23 cellular contexts compared by ENCODE assay signal in the genomic region with DNA sequence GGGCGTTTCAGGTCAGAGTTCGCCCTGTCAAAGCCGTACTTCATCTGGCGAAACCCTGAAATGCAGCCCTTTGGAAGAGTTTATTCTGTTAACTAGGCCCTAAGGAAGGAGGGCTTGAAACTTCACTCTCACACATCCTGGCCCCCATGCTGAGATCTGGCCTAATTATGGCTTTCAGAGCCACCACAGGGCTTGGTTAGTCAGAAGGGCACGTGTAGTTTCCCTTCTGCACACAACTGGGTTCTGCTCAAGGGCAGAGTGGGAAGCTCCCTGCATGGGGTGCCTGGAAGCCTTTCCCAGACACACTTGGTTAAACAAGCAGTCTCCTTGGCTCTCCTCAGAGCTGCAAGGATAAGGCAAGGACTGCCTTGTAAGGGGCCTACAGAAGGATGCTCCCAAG.
DNase-seq lines count a peak whose midpoint lies in the region; ATAC-seq and TF ChIP-seq lines count a peak whose summit lies in the region.
"Had no signal": no experiment of that assay in that cellular context is flagged by ENCODE, and none has a peak within 500 bp of the region (broad histone marks: within the 10 kb centered on the region; RNA-seq: fewer than 3 reads in every experiment).

No MANE protein-coding gene starts in this region.

- H2AK5ac ChIP-seq in mesendoderm (ENCODE audit: low read length) = no peak overlapping the region

- H2BK120ac ChIP-seq in mesendoderm (ENCODE audit: low read depth, low read length) = no peak overlapping the region

- DNase-seq in G401 (ENCODE audit: low spot score) = peak; percentile 1
- DNase-seq in NCI-H2107 treated with DMSO at 0.1 percent for 48 hours (lab: John Stamatoyannopoulos, UW; ENCODE audit: unreplicated experiment) = peak; percentile 25
- peak; percentile 1 for DNase-seq in cerebellar cortex (ENCODE audit: low spot score)
- peak; percentile 79 for DNase-seq in mesendoderm
- DNase-seq in tibial artery = no peak
- no peak for DNase-seq in DMS79 (lab: John Stamatoyannopoulos, UW)
- DNase-seq: activated CD4-positive, alpha-beta T cell treated with anti-CD3 and anti-CD28 coated beads, Interleukin-2, amount 10 ng/mL, durations not matched to agents 24 days and 14 days; H7; MV-4-11; natural killer cell; NCI-H1436; NCI-H2081 treated with DMSO at 0.1 percent for 48 hours; NCI-H446; occipital lobe; psoas muscle; T-cell had no signal

- no peaks in the 10 kb centered on the region for H3K79me2 ChIP-seq in mesendoderm (ENCODE audit: control insufficient read depth, insufficient read depth, low read length)

- intact Hi-C loops in tibial artery (cut with DNase I; ENCODE audit: low total_unique reads) = loop anchor here (10.0 kb wide), 1 partner anchor 64 kb away; no protein-coding TSS in a partner anchor

- H3K4me1 ChIP-seq in mesendoderm (ENCODE audit: control insufficient read depth, low read depth, low read length) (peaks cover 12% of the 10 kb centered on the region), tibial artery (no peaks in the 10 kb centered on the region)
- H3K4me1 ChIP-seq: BLaER1, psoas muscle had no signal

- H2BK5ac ChIP-seq in mesendoderm (ENCODE audit: low read length) = no peak overlapping the region

- no peak for TF ChIP-seq CTCF in tibial artery (IDR thresholded peaks at IDR 0.05)

- H3K27me3 ChIP-seq in mesendoderm (ENCODE audit: insufficient read depth, low read length, poor library complexity) = no peaks in the 10 kb centered on the region
- no peaks in the 10 kb centered on the region for H3K27me3 ChIP-seq in tibial artery
- H3K27me3 ChIP-seq: BLaER1, cardiac muscle cell had no signal

- no peaks in the 10 kb centered on the region for H3K9me3 ChIP-seq in tibial artery
- H3K9me3 ChIP-seq: BLaER1, psoas muscle had no signal

- H3K9ac ChIP-seq in mesendoderm (ENCODE audit: low read length) = no peak overlapping the region
- H3K9ac ChIP-seq: BLaER1 had no signal

- peak overlapping the region; percentile 36 for H3K56ac ChIP-seq in mesendoderm (ENCODE audit: low read length)

- no peak overlapping the region for H2BK15ac ChIP-seq in mesendoderm (replicated peaks; ENCODE audit: low read depth)

- H3K36me3 ChIP-seq in mesendoderm (ENCODE audit: control insufficient read depth, insufficient read depth, low read length) (no peaks in the 10 kb centered on the region), tibial artery (no peaks in the 10 kb centered on the region)
- H3K36me3 ChIP-seq: BLaER1, cardiac muscle cell had no signal

- no peak overlapping the region for H3K27ac ChIP-seq in mesendoderm (ENCODE audit: low read depth, low read length)
- H3K27ac ChIP-seq in tibial artery = no peak overlapping the region
- H3K27ac ChIP-seq: BLaER1, cardiac muscle cell, coronary artery, psoas muscle had no signal

- H3K23ac ChIP-seq in mesendoderm (ENCODE audit: low read length) = no peak overlapping the region

- no peak for ATAC-seq in HG03457 (IDR thresholded peaks at IDR 0.05; ENCODE audit: unreplicated experiment)
- no peak for ATAC-seq in GM18909 (IDR thresholded peaks at IDR 0.05; ENCODE audit: poor library complexity, unreplicated experiment)
- ATAC-seq: esophagus mucosa; natural killer cell; psoas muscle; stimulated activated memory B cell treated with anti-CD40 and anti-IgM and Interleukin-4, amounts not matched to agents 10 μg/mL and 1 μg/mL and 100 μg/mL, for 72 hours; T-cell had no signal

- no peak overlapping the region for H4K8ac ChIP-seq in mesendoderm (ENCODE audit: low read depth, low read length)

- in situ Hi-C loops in G401 (cut with HindIII; ENCODE audit: low sequenced_read_pairs) = no loop called here

- H3K4ac ChIP-seq in mesendoderm (ENCODE audit: low read depth, low read length) = no peak overlapping the region

- no peak overlapping the region for H4K5ac ChIP-seq in mesendoderm (ENCODE audit: low read length)

- no CpG with 5 or more reads among the region's 5 CpGs for WGBS in mesendoderm (ENCODE audit: extremely low coverage, insufficient coverage, low lambda C conversion rate)

- H3K4me2 ChIP-seq in mesendoderm (ENCODE audit: low read length) = no peak overlapping the region
- H3K4me2 ChIP-seq: BLaER1 had no signal

- no peaks in the 10 kb centered on the region for H3K79me1 ChIP-seq in mesendoderm (ENCODE audit: low read length)

- no peak overlapping the region for H3K4me3 ChIP-seq in mesendoderm (ENCODE audit: low read length)
- H3K4me3 ChIP-seq in tibial artery = no peak overlapping the region
- H3K4me3 ChIP-seq: BLaER1, cardiac muscle cell, coronary artery, psoas muscle had no signal

- H3K18ac ChIP-seq in mesendoderm (ENCODE audit: low read length) = no peak overlapping the region

Comparison
In these comparisons a context has a peak if more than half of its experiments do, and no peak if none do; other contexts are left out.
1. DNase-seq: peak in G401 (single experiment), NCI-H2107 treated with DMSO at 0.1 percent for 48 hours (single experiment), cerebellar cortex (single experiment) and mesendoderm (single experiment); none in tibial artery (0 of 2) and DMS79 (single experiment).